ENCODE assay signal across 30 cellular contexts in the genomic region with DNA sequence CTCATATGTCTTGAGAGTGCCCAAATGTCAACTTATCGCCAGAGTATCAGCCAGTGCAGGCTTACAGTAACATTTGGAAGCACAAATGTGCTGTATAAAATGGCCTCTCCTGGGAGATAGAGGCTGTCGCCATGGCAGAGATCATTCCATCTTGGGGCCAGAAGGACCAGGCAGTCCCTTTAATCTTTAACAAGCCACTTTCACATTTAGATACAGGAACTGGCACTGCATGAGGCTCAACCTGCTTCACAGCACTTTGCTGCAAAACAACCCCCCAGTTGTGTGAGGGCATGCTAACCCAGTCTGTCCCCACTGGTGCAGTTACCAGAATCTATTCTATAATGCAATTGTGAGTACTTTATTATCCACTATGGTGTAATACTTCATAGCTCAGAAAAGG. TPM values are rescaled to one million over a fixed set of nuclear protein-coding genes. Genes with fewer than 3 reads are reported as not detected.
DNase-seq lines count a peak whose midpoint lies in the region; ATAC-seq and TF ChIP-seq lines count a peak whose summit lies in the region.
"Had no signal": no experiment of that assay in that cellular context is flagged by ENCODE, and none has a peak within 500 bp of the region (broad histone marks: within the 10 kb centered on the region; RNA-seq: fewer than 3 reads in every experiment).

No MANE protein-coding gene starts in this region.

- H3K4me3 ChIP-seq in hepatocyte, result no peak overlapping the region
- no peak overlapping the region for H3K4me3 ChIP-seq in foreskin fibroblast (ENCODE audit: low read depth in 1 of 2, low read length in 2 of 2)
- H3K4me3 ChIP-seq in CD8-positive, alpha-beta T cell (ENCODE audit: low read depth, low read length), result no peak overlapping the region
- H3K4me3 ChIP-seq: body of pancreas, colonic mucosa, left ventricle myocardium inferior, neural progenitor cell, Peyer's patch had no signal

- peak overlapping the region; percentile 14 for H3K4me2 ChIP-seq in hepatocyte
- H3K4me2 ChIP-seq: neural progenitor cell had no signal

- intact Hi-C loops in activated CD4-positive, alpha-beta T cell treated with anti-CD3 and anti-CD28 coated beads, Interleukin-2, amount 10 ng/mL, durations not matched to agents 24 days and 14 days (cut with micrococcal nuclease), result no loop called here
- intact Hi-C loops in CD8-positive, alpha-beta T cell (cut with DNase I, micrococcal nuclease), result no loop called here

- H3K36me3 Mint-ChIP-seq in activated CD4-positive, alpha-beta T cell treated with anti-CD3 and anti-CD28 coated beads, Interleukin-2, amount 10 ng/mL, durations not matched to agents 24 days and 14 days (ENCODE audit: low read depth), result peaks cover 27% of the 10 kb centered on the region
- peaks cover 3% of the 10 kb centered on the region for H3K36me3 Mint-ChIP-seq in T-helper 17 cell (ENCODE audit: low read depth)
- H3K36me3 Mint-ChIP-seq in CD8-positive, alpha-beta T cell, result peaks cover 22% of the 10 kb centered on the region
- H3K36me3 Mint-ChIP-seq: neural progenitor cell had no signal

- peaks cover 53% of the 10 kb centered on the region for H3K4me1 Mint-ChIP-seq in activated CD4-positive, alpha-beta T cell treated with anti-CD3 and anti-CD28 coated beads, Interleukin-2, amount 10 ng/mL, durations not matched to agents 24 days and 14 days
- peaks cover 36% of the 10 kb centered on the region for H3K4me1 Mint-ChIP-seq in T-helper 17 cell
- H3K4me1 Mint-ChIP-seq in CD8-positive, alpha-beta T cell (ENCODE audit: low read depth), result peaks cover 60% of the 10 kb centered on the region

- H3K4me1 ChIP-seq in hepatocyte (ENCODE audit: insufficient read depth), result peaks cover 16% of the 10 kb centered on the region
- peaks cover 34% of the 10 kb centered on the region for H3K4me1 ChIP-seq in CD8-positive, alpha-beta T cell (ENCODE audit: insufficient read depth, low read length)

- H3K27ac ChIP-seq in hepatocyte, result no peak overlapping the region
- no peak overlapping the region for H3K27ac ChIP-seq in CD8-positive, alpha-beta T cell (ENCODE audit: low read depth, low read length)
- H3K27ac ChIP-seq: colonic mucosa, left ventricle myocardium inferior, neural progenitor cell had no signal

- H3K36me3 ChIP-seq in hepatocyte (replicated peaks; ENCODE audit: insufficient read depth, low read depth), result no peaks in the 10 kb centered on the region
- no peaks in the 10 kb centered on the region for H3K36me3 ChIP-seq in CD8-positive, alpha-beta T cell (ENCODE audit: insufficient read depth, low read length)
- H3K36me3 ChIP-seq: colonic mucosa, neural progenitor cell, Peyer's patch, WERI-Rb-1 had no signal

- TF ChIP-seq CTCF in hepatocyte (IDR thresholded peaks at IDR 0.05; ENCODE audit: poor library complexity), result no peak
- no peak for TF ChIP-seq CTCF in foreskin fibroblast (IDR thresholded peaks at IDR 0.05; ENCODE audit: low read depth, low read length)
- TF ChIP-seq CTCF in CD8-positive, alpha-beta T cell (IDR thresholded peaks at IDR 0.05), result no peak

- H4K20me1 ChIP-seq in hepatocyte (ENCODE audit: insufficient read depth, poor library complexity, severe bottlenecking), result no peaks in the 10 kb centered on the region

- peaks cover 61% of the 10 kb centered on the region for H3K79me2 ChIP-seq in hepatocyte

- H3K27ac Mint-ChIP-seq in activated CD4-positive, alpha-beta T cell treated with anti-CD3 and anti-CD28 coated beads, Interleukin-2, amount 10 ng/mL, durations not matched to agents 24 days and 14 days, result no peak overlapping the region
- peak overlapping the region; percentile 8 for H3K27ac Mint-ChIP-seq in T-helper 17 cell
- no peak overlapping the region for H3K27ac Mint-ChIP-seq in CD8-positive, alpha-beta T cell
- H3K27ac Mint-ChIP-seq: activated naive CD8-positive, alpha-beta T cell treated with anti-CD3 and anti-CD28 coated beads, Interleukin-2, amount 10 ng/mL, durations not matched to agents 7 days and 5 days; neural progenitor cell had no signal

- no peaks in the 10 kb centered on the region for H3K9me3 Mint-ChIP-seq in activated CD4-positive, alpha-beta T cell treated with anti-CD3 and anti-CD28 coated beads, Interleukin-2, amount 10 ng/mL, durations not matched to agents 24 days and 14 days
- H3K9me3 Mint-ChIP-seq in CD8-positive, alpha-beta T cell, result no peaks in the 10 kb centered on the region
- H3K9me3 Mint-ChIP-seq: activated naive CD8-positive, alpha-beta T cell treated with anti-CD3 and anti-CD28 coated beads, Interleukin-2, amount 10 ng/mL, durations not matched to agents 7 days and 5 days; neural progenitor cell had no signal

- no peak for ATAC-seq in T-helper 17 cell
- ATAC-seq in CD8-positive, alpha-beta T cell, result no peak
- ATAC-seq: body of pancreas had no signal

- H3K27me3 ChIP-seq in hepatocyte, result no peaks in the 10 kb centered on the region
- H3K27me3 ChIP-seq in CD8-positive, alpha-beta T cell (ENCODE audit: insufficient read depth, low read length), result no peaks in the 10 kb centered on the region
- H3K27me3 ChIP-seq: body of pancreas, colonic mucosa, neural progenitor cell, Peyer's patch had no signal

- peak; percentile 66 for DNase-seq in activated CD4-positive, alpha-beta T cell treated with anti-CD3 and anti-CD28 coated beads, Interleukin-2, amount 10 ng/mL, durations not matched to agents 24 days and 14 days
- DNase-seq in activated CD4-positive, alpha-beta T cell treated with anti-CD3 and anti-CD28 coated beads for 48 hours, result no peak
- DNase-seq in T-helper 17 cell (no peak), hepatocyte (ENCODE audit: low spot score) (no peak), superior temporal gyrus (ENCODE audit: extremely low spot score) (peak; percentile 18), NCI-H146 (lab: John Stamatoyannopoulos, UW) (no peak), foreskin fibroblast (no peak)
- DNase-seq in CD8-positive, alpha-beta T cell, result no peak
- DNase-seq: activated CD4-positive, alpha-beta T cell treated with anti-CD3 and anti-CD28 coated beads, Interleukin-2, amount 50 U/mL, for 4 hours; activated naive CD8-positive, alpha-beta T cell treated with anti-CD3 and anti-CD28 coated beads, Interleukin-2, amount 10 ng/mL, durations not matched to agents 7 days and 5 days; activated T-cell treated with anti-CD3 and anti-CD28 coated beads, Interleukin-2, amount 50 U/mL, for 1 hour; body of pancreas; colonic mucosa; head of caudate nucleus; KBM-7; left ventricle myocardium inferior; NCI-H1930; NCI-H510A; NK-92 treated with Interleukin-12 subunit alpha and Interleukin-12 subunit beta, amount 100 ng/mL, for 24 hours; Peyer's patch; WERI-Rb-1 had no signal

- no peaks in the 10 kb centered on the region for H3K9me3 ChIP-seq in T-helper 17 cell (ENCODE audit: control insufficient read depth, low read length, poor library complexity, severe bottlenecking)
- H3K9me3 ChIP-seq in hepatocyte (ENCODE audit: low read depth), result no peaks in the 10 kb centered on the region
- no peaks in the 10 kb centered on the region for H3K9me3 ChIP-seq in CD8-positive, alpha-beta T cell (ENCODE audit: low read length)
- H3K9me3 ChIP-seq: body of pancreas, colonic mucosa, left ventricle myocardium inferior, Peyer's patch had no signal

- H3K9me2 ChIP-seq in hepatocyte (replicated peaks; ENCODE audit: insufficient read depth), result no peaks in the 10 kb centered on the region

- 78% methylated on average over 2 of the region's 2 CpGs for WGBS in hepatocyte (ENCODE audit: low lambda C conversion rate, missing lambda C conversion rate)

- peak overlapping the region; percentile 22 for H3K4me3 Mint-ChIP-seq in activated CD4-positive, alpha-beta T cell treated with anti-CD3 and anti-CD28 coated beads, Interleukin-2, amount 10 ng/mL, durations not matched to agents 24 days and 14 days
- H3K4me3 Mint-ChIP-seq in T-helper 17 cell, result no peak overlapping the region
- no peak overlapping the region for H3K4me3 Mint-ChIP-seq in CD8-positive, alpha-beta T cell
- H3K4me3 Mint-ChIP-seq: activated naive CD8-positive, alpha-beta T cell treated with anti-CD3 and anti-CD28 coated beads, Interleukin-2, amount 10 ng/mL, durations not matched to agents 7 days and 5 days; neural progenitor cell had no signal

- no peak overlapping the region for H2AFZ ChIP-seq in hepatocyte
- H2AFZ ChIP-seq: neural progenitor cell had no signal

- CTCF ChIA-PET in CD8-positive, alpha-beta T cell (lab: Charles Lee), result interaction anchor here (3.3 kb wide), 1 partner anchor 69 kb away, joined by 14 read pairs; no protein-coding TSS in a partner anchor

- no peaks in the 10 kb centered on the region for H3K27me3 Mint-ChIP-seq in activated CD4-positive, alpha-beta T cell treated with anti-CD3 and anti-CD28 coated beads, Interleukin-2, amount 10 ng/mL, durations not matched to agents 24 days and 14 days
- H3K27me3 Mint-ChIP-seq in T-helper 17 cell, result no peaks in the 10 kb centered on the region
- H3K27me3 Mint-ChIP-seq in CD8-positive, alpha-beta T cell (ENCODE audit: low read depth), result no peaks in the 10 kb centered on the region
- H3K27me3 Mint-ChIP-seq: activated naive CD8-positive, alpha-beta T cell treated with anti-CD3 and anti-CD28 coated beads, Interleukin-2, amount 10 ng/mL, durations not matched to agents 7 days and 5 days had no signal

- POLR2A ChIA-PET in CD8-positive, alpha-beta T cell (lab: Charles Lee), result interaction anchor here (1.1 to 1.2 kb wide), 3 partner anchors 14 to 20 kb away, joined by 3 to 5 read pairs (median 4); no protein-coding TSS in a partner anchor

RNA-seq across cellular contexts. Expression of a gene that starts 4.7 kb away (rescaled TPM):
- 23.5 TPM in 2 replicates for total RNA-seq in activated CD4-positive, alpha-beta T cell treated with anti-CD3 and anti-CD28 coated beads, Interleukin-2, amount 10 ng/mL, durations not matched to agents 24 days and 14 days
- total RNA-seq in T-helper 17 cell, result 10 to 100 TPM; 71.0 to 72.1 TPM
- 22.7 and 22.9 TPM in 2 replicates for total RNA-seq in hepatocyte
- 12.9 and 14.0 TPM in 2 replicates for polyA plus RNA-seq in hepatocyte
- total RNA-seq in CD8-positive, alpha-beta T cell, result 10 to 100 TPM; 55.2 to 64.4 TPM

RNA-seq across cellular contexts. Expression of a gene that starts 51.4 kb away (rescaled TPM):
- total RNA-seq in activated CD4-positive, alpha-beta T cell treated with anti-CD3 and anti-CD28 coated beads, Interleukin-2, amount 10 ng/mL, durations not matched to agents 24 days and 14 days, result 32.6 and 35.2 TPM in 2 replicates
- total RNA-seq in T-helper 17 cell (10 to 100 TPM in 1 of 2 donors, 1 to 10 TPM in 1; 8.7 to 14.2 TPM), hepatocyte (4.8 and 7.1 TPM in 2 replicates)
- polyA plus RNA-seq in hepatocyte, result 9.5 and 9.9 TPM in 2 replicates
- 1 to 10 TPM; 6.9 to 8.7 TPM for total RNA-seq in CD8-positive, alpha-beta T cell

RNA-seq across cellular contexts. Expression of a gene that starts 53.2 kb away (rescaled TPM):
- not detected in 2 replicates for total RNA-seq in activated CD4-positive, alpha-beta T cell treated with anti-CD3 and anti-CD28 coated beads, Interleukin-2, amount 10 ng/mL, durations not matched to agents 24 days and 14 days
- total RNA-seq in T-helper 17 cell (not detected), hepatocyte (not detected in 2 replicates)
- polyA plus RNA-seq in hepatocyte, result not detected in 2 replicates
- not detected for total RNA-seq in CD8-positive, alpha-beta T cell
- total RNA-seq: A172; activated naive CD8-positive, alpha-beta T cell treated with anti-CD3 and anti-CD28 coated beads, Interleukin-2, amount 10 ng/mL, durations not matched to agents 7 days and 5 days; body of pancreas; colonic mucosa; H1; left ventricle myocardium inferior; mononuclear cell; Peyer's patch; pulmonary artery endothelial cell; SK-MEL-5; subcutaneous adipose tissue; T-helper 2 cell treated with Interferon-gamma antibody and Interleukin-4, amounts not matched to agents 100 ng/mL and 5 ng/mL, for 36 hours had no signal
- polyA plus RNA-seq: BJ, H1 had no signal

Comparison
In these comparisons a context has a peak if more than half of its experiments do, and no peak if none do; other contexts are left out.
1. DNase-seq: peak in activated CD4-positive, alpha-beta T cell treated with anti-CD3 and anti-CD28 coated beads, Interleukin-2, amount 10 ng/mL, durations not matched to agents 24 days and 14 days (single experiment) and superior temporal gyrus (single experiment); none in activated CD4-positive, alpha-beta T cell treated with anti-CD3 and anti-CD28 coated beads for 48 hours (single experiment), T-helper 17 cell (0 of 3), hepatocyte (single experiment), NCI-H146 (single experiment), foreskin fibroblast (0 of 2) and CD8-positive, alpha-beta T cell (0 of 7).